Comparison of ENCODE assay signal across 12 cellular contexts in the genomic region with DNA sequence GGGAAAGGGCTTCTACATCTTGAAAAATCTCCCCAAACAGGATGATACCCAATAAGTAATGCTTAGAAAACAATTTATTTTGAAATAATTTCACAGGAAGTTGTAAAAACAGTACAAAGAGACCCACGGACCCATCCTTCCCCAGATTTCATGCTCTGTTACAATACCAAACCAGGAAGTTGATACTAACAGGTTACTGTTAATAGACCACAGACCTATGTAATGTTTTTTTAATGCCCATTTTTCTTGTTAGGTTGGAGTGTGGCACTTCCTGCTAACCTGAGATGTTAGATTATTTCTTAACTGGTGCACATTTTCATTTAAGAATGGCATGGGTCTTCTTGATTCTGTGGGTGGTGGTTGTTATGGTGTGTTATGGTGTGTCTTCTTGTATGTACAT. TPM values are rescaled to one million over a fixed set of nuclear protein-coding genes. Genes with fewer than 3 reads are reported as not detected.
A peak's percentile ranks its signal among the peaks of the same experiment; 100 is the strongest.
DNase-seq lines count a peak whose midpoint lies in the region; ATAC-seq, FAIRE-seq and TF ChIP-seq lines count a peak whose summit lies in the region.
"Had no signal": no experiment of that assay in that cellular context is flagged by ENCODE, and none has a peak within 500 bp of the region (broad histone marks: within the 10 kb centered on the region; RNA-seq: fewer than 3 reads in every experiment).

No MANE protein-coding gene starts in this region.

- peak overlapping the region in 7 of 11 experiments; percentile 6 to 78 (median 73); a peak in 12 of 22 replicates for H3K9ac ChIP-seq in BLaER1 treated with 17β-estradiol and CSF1 and Interleukin-3, amounts not matched to agents 10 nM and 100 nM

- peaks cover 0 to 20% (median 0%) of the 10 kb centered on the region in 11 experiments; a peak in 4 of 22 replicates for H4K20me1 ChIP-seq in BLaER1 treated with 17β-estradiol and CSF1 and Interleukin-3, amounts not matched to agents 10 nM and 100 nM

- no peaks in the 10 kb centered on the region for H3K27me3 ChIP-seq in BLaER1 treated with 17β-estradiol and CSF1 and Interleukin-3, amounts not matched to agents 10 nM and 100 nM
- no peaks in the 10 kb centered on the region for H3K27me3 ChIP-seq in Peyer's patch
- H3K27me3 ChIP-seq: upper lobe of right lung had no signal

- no peak for TF ChIP-seq CTCF in Peyer's patch (IDR thresholded peaks at IDR 0.05)

- H3K4me1 ChIP-seq in BLaER1 treated with 17β-estradiol and CSF1 and Interleukin-3, amounts not matched to agents 10 nM and 100 nM, result peaks cover 64 to 96% (median 78%) of the 10 kb centered on the region in 10 experiments
- peaks cover 0 to 26% (median 15%) of the 10 kb centered on the region in 4 donors for H3K4me1 ChIP-seq in Peyer's patch

- H3K9me3 ChIP-seq in BLaER1 treated with 17β-estradiol and CSF1 and Interleukin-3, amounts not matched to agents 10 nM and 100 nM (replicated peaks in 1 of 11), result peaks cover 19 to 40% (median 30%) of the 10 kb centered on the region in 11 experiments; a peak in 20 of 22 replicates
- no peaks in the 10 kb centered on the region for H3K9me3 ChIP-seq in Peyer's patch
- H3K9me3 ChIP-seq: upper lobe of right lung had no signal

- ATAC-seq in GM18909 (IDR thresholded peaks at IDR 0.05; ENCODE audit: poor library complexity, unreplicated experiment), result peak; percentile 36
- ATAC-seq: HCT116, upper lobe of right lung had no signal

- H3K4me3 ChIP-seq in BLaER1 treated with 17β-estradiol and CSF1 and Interleukin-3, amounts not matched to agents 10 nM and 100 nM, result peak overlapping the region in 5 of 10 experiments; percentile 16 to 40 (median 35); a peak in 3 of 20 replicates
- H3K4me3 ChIP-seq in Peyer's patch, result no peak overlapping the region
- H3K4me3 ChIP-seq: upper lobe of right lung had no signal

- no peak for DNase-seq in Peyer's patch
- DNase-seq in kidney glomerular epithelial cell (lab: John Stamatoyannopoulos, UW), result peak; percentile 10
- no peak for DNase-seq in NCI-H345 treated with DMSO at 0.1 percent for 48 hours (lab: John Stamatoyannopoulos, UW; ENCODE audit: unreplicated experiment)
- DNase-seq in NCI-H774 (lab: John Stamatoyannopoulos, UW), result no peak
- no peak for DNase-seq in GM12892 (ENCODE audit: insufficient read length)
- DNase-seq in NCI-H1436 treated with DMSO at 0.1 percent for 48 hours (lab: John Stamatoyannopoulos, UW), result no peak
- DNase-seq: activated effector memory CD4-positive, alpha-beta T cell treated with Interleukin-2 at 50 U/mL for 16 hours; occipital lobe; upper lobe of right lung had no signal

- H3K4me2 ChIP-seq in BLaER1 treated with 17β-estradiol and CSF1 and Interleukin-3, amounts not matched to agents 10 nM and 100 nM, result peak overlapping the region; percentile 75 to 97 (median 81)

- peaks cover 0 to 42% (median 15%) of the 10 kb centered on the region in 11 experiments; a peak in 12 of 22 replicates for H3K36me3 ChIP-seq in BLaER1 treated with 17β-estradiol and CSF1 and Interleukin-3, amounts not matched to agents 10 nM and 100 nM
- no peaks in the 10 kb centered on the region for H3K36me3 ChIP-seq in Peyer's patch
- H3K36me3 ChIP-seq: upper lobe of right lung had no signal

- no peak for FAIRE-seq in GM12892 (lab: Jason Lieb, UNC)

- TF ChIP-seq POLR2A in Peyer's patch (IDR thresholded peaks at IDR 0.05), result no peak
- TF ChIP-seq POLR2A in GM12892 (IDR thresholded peaks at IDR 0.05; ENCODE audit: low read depth, low read length), result no peak

- H3K27ac ChIP-seq in BLaER1 treated with 17β-estradiol and CSF1 and Interleukin-3, amounts not matched to agents 10 nM and 100 nM, result peak overlapping the region; percentile 51 to 94 (median 82); a peak in 21 of 22 replicates
- H3K27ac ChIP-seq in Peyer's patch, result peak overlapping the region; percentile 34 to 80 (median 56)
- H3K27ac ChIP-seq: upper lobe of right lung had no signal

RNA-seq across cellular contexts. Expression of a gene that starts 21.4 kb away (rescaled TPM):
- total RNA-seq in Peyer's patch, result 100 to 1,000 TPM; 106 to 182 (median 117) TPM
- polyA plus RNA-seq in GM12892 (2012; ENCODE audit: missing spikeins), result 23.7 TPM
